Comparison of ENCODE assay signal across 1 cellular context in genomic region chr6:43427406-43428111, GRCh38.
TF ChIP-seq lines count a peak whose summit lies in the region.

Gene ABCC10, plus strand, starts transcription at chr6:43427541. Its CDS starts 438 bp downstream, at chr6:43427979.

TF ChIP-seq in HepG2, 621 proteins besides CTCF, POLR2A, EP300 and RAD21 (continued from another document and continues in another):
- TF ChIP-seq GLI4 (CRISPR knock-in tag; IDR thresholded peaks at IDR 0.05; ENCODE audit: borderline replicate concordance) (0 out of 2 replicates have a peak, but pooled peaks have one; percentile 44), EHMT2 (IDR thresholded peaks at IDR 0.05; ENCODE audit: borderline replicate concordance, low read depth, low read length) (no peak), NR3C1 (CRISPR knock-in tag; IDR thresholded peaks at IDR 0.05) (no peak), KAT2B (IDR thresholded peaks at IDR 0.05; ENCODE audit: borderline replicate concordance, low read depth, low read length) (no peak), ZNF614 (CRISPR knock-in tag; IDR thresholded peaks at IDR 0.05; ENCODE audit: borderline replicate concordance) (no peak), ZSCAN20 (CRISPR knock-in tag; IDR thresholded peaks at IDR 0.05; ENCODE audit: borderline replicate concordance) (peak; percentile 83), KLF9 (CRISPR knock-in tag; IDR thresholded peaks at IDR 0.05; ENCODE audit: low read depth) (peak; percentile 94), NFYC (CRISPR knock-in tag; IDR thresholded peaks at IDR 0.05) (no peak), MXD4 (CRISPR knock-in tag; IDR thresholded peaks at IDR 0.05) (peak; percentile 68; the same call in 1 of the 2 replicates), ZNF281 (CRISPR knock-in tag; IDR thresholded peaks at IDR 0.05; ENCODE audit: borderline replicate concordance) (no peak; the same call in 1 of the 2 replicates), HOXA7 (CRISPR knock-in tag; IDR thresholded peaks at IDR 0.05) (no peak), ZNF674 (CRISPR knock-in tag; IDR thresholded peaks at IDR 0.05; ENCODE audit: low read depth) (no peak), TFDP1 (CRISPR knock-in tag; IDR thresholded peaks at IDR 0.05; ENCODE audit: borderline replicate concordance) (peak; percentile 26), KLF6 (CRISPR knock-in tag; IDR thresholded peaks at IDR 0.05) (0 out of 2 replicates have a peak, but pooled peaks have one; percentile 58), KLF13 (CRISPR knock-in tag; IDR thresholded peaks at IDR 0.05) (no peak), KDM1A (CRISPR knock-in tag; IDR thresholded peaks at IDR 0.05) (no peak), ZNF335 (CRISPR knock-in tag; IDR thresholded peaks at IDR 0.05) (no peak), ZNF430 (CRISPR knock-in tag; IDR thresholded peaks at IDR 0.05) (peak; percentile 90; the same call in 1 of the 2 replicates), ZNF333 (CRISPR knock-in tag; IDR thresholded peaks at IDR 0.05; ENCODE audit: borderline replicate concordance) (peak; percentile 46; the same call in 1 of the 2 replicates), PHB2 (IDR thresholded peaks at IDR 0.05; ENCODE audit: partially characterized antibody) (no peak), HNRNPLL (IDR thresholded peaks at IDR 0.05; ENCODE audit: low read depth, low read length, poor library complexity, severe bottlenecking) (peak; percentile 93), GPN1 (CRISPR knock-in tag; IDR thresholded peaks at IDR 0.05; ENCODE audit: borderline replicate concordance) (peak; percentile 54; the same call in 1 of the 2 replicates), MZF1 (CRISPR knock-in tag; IDR thresholded peaks at IDR 0.05; ENCODE audit: borderline replicate concordance) (no peak), NFAT5 (CRISPR knock-in tag; IDR thresholded peaks at IDR 0.05) (peak; percentile 80), DR1 (CRISPR knock-in tag; IDR thresholded peaks at IDR 0.05) (peak; percentile 86), ADNP (CRISPR knock-in tag; IDR thresholded peaks at IDR 0.05) (no peak), MAF1 (CRISPR knock-in tag; IDR thresholded peaks at IDR 0.05; ENCODE audit: borderline replicate concordance) (no peak), MIER2 (CRISPR knock-in tag; IDR thresholded peaks at IDR 0.05) (peak; percentile 25; the same call in 1 of the 2 replicates), ZNF572 (CRISPR knock-in tag; IDR thresholded peaks at IDR 0.05) (0 out of 2 replicates have a peak, but pooled peaks have one; percentile 30), XBP1 (CRISPR knock-in tag; IDR thresholded peaks at IDR 0.05) (no peak), SIN3B (IDR thresholded peaks at IDR 0.05; ENCODE audit: low read length) (no peak), HNF1A (IDR thresholded peaks at IDR 0.05; ENCODE audit: low read depth) (peak; percentile 46; the same call in 1 of the 2 replicates), HNF1A (CRISPR knock-in tag; IDR thresholded peaks at IDR 0.05; ENCODE audit: borderline replicate concordance) (no peak; the same call in 1 of the 2 replicates), SIX1 (CRISPR knock-in tag; IDR thresholded peaks at IDR 0.05; ENCODE audit: borderline replicate concordance) (no peak), ZBTB42 (CRISPR knock-in tag; IDR thresholded peaks at IDR 0.05) (no peak), POLR2AphosphoS5 (IDR thresholded peaks at IDR 0.05; ENCODE audit: low read depth, low read length) (peak; percentile 88)
- TF ChIP-seq, protein P1, sequence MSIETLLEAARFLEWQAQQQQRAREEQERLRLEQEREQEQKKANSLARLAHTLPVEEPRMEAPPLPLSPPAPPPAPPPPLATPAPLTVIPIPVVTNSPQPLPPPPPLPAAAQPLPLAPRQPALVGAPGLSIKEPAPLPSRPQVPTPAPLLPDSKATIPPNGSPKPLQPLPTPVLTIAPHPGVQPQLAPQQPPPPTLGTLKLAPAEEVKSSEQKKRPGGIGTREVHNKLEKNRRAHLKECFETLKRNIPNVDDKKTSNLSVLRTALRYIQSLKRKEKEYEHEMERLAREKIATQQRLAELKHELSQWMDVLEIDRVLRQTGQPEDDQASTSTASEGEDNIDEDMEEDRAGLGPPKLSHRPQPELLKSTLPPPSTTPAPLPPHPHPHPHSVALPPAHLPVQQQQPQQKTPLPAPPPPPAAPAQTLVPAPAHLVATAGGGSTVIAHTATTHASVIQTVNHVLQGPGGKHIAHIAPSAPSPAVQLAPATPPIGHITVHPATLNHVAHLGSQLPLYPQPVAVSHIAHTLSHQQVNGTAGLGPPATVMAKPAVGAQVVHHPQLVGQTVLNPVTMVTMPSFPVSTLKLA (IDR thresholded peaks at IDR 0.05), result peak; percentile 56
- TF ChIP-seq, protein P2, sequence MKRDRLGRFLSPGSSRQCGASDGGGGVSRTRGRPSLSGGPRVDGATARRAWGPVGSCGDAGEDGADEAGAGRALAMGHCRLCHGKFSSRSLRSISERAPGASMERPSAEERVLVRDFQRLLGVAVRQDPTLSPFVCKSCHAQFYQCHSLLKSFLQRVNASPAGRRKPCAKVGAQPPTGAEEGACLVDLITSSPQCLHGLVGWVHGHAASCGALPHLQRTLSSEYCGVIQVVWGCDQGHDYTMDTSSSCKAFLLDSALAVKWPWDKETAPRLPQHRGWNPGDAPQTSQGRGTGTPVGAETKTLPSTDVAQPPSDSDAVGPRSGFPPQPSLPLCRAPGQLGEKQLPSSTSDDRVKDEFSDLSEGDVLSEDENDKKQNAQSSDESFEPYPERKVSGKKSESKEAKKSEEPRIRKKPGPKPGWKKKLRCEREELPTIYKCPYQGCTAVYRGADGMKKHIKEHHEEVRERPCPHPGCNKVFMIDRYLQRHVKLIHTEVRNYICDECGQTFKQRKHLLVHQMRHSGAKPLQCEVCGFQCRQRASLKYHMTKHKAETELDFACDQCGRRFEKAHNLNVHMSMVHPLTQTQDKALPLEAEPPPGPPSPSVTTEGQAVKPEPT (CRISPR knock-in tag; IDR thresholded peaks at IDR 0.05; ENCODE audit: low read depth), result peak; percentile 87; the same call in 1 of the 2 replicates
- TF ChIP-seq, protein P3, sequence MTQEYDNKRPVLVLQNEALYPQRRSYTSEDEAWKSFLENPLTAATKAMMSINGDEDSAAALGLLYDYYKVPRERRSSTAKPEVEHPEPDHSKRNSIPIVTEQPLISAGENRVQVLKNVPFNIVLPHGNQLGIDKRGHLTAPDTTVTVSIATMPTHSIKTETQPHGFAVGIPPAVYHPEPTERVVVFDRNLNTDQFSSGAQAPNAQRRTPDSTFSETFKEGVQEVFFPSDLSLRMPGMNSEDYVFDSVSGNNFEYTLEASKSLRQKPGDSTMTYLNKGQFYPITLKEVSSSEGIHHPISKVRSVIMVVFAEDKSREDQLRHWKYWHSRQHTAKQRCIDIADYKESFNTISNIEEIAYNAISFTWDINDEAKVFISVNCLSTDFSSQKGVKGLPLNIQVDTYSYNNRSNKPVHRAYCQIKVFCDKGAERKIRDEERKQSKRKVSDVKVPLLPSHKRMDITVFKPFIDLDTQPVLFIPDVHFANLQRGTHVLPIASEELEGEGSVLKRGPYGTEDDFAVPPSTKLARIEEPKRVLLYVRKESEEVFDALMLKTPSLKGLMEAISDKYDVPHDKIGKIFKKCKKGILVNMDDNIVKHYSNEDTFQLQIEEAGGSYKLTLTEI (CRISPR knock-in tag; conservative IDR thresholded peaks at IDR 0.05), result no peak
- TF ChIP-seq, protein P4, sequence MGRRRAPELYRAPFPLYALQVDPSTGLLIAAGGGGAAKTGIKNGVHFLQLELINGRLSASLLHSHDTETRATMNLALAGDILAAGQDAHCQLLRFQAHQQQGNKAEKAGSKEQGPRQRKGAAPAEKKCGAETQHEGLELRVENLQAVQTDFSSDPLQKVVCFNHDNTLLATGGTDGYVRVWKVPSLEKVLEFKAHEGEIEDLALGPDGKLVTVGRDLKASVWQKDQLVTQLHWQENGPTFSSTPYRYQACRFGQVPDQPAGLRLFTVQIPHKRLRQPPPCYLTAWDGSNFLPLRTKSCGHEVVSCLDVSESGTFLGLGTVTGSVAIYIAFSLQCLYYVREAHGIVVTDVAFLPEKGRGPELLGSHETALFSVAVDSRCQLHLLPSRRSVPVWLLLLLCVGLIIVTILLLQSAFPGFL (CRISPR knock-in tag; IDR thresholded peaks at IDR 0.05), result no peak
